Comparison of ENCODE assay signal across 1 cellular context in the genomic region with DNA sequence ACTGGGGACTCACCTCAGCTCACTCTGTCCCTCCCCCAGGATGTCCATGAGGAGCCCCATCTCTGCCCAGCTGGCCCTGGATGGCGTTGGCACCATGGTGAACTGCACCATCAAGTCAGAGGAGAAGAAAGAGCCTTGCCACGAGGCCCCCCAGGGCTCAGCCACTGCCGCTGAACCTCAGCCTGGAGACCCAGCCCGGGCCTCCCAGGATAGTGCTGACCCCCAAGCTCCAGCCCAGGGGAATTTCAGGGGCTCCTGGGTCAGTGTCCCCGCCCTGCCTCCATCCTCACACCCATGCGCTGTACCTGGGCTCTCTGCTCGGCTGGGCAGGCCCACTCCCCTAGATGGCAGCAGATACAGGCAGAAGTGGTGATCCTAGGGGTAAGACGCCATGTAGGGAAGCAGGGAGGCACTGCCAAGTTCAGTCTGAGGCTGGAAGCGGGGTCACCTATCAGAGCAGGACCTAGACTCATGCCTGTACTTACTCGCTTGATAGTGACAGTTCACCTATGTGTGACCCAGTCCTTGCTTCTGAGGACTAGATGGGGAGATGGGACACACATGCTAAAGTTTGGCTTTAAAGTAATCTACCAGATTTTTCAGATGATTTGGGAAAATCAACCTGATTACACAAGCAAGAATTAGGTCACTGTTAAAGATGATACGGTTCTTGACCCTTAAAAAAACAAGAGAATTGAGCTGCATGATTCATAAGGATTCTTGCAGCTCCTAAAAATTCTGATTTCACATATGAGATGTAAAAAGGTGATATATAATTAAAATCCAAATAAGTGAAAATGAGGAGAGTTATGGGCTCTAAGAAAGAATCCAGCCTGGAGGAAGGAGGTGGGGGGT.
TF ChIP-seq lines count a peak whose summit lies in the region.

No MANE protein-coding gene starts in this region.

TF ChIP-seq in IMR-90, 13 proteins besides CTCF, POLR2A, EP300 and RAD21:
- TF ChIP-seq CHD1 (IDR thresholded peaks at IDR 0.05; ENCODE audit: low read depth, low read length) (no peak), MAFK (IDR thresholded peaks at IDR 0.05; ENCODE audit: low read depth, low read length) (no peak), BHLHE40 (IDR thresholded peaks at IDR 0.05; ENCODE audit: low read depth, low read length) (no peak), CEBPB (IDR thresholded peaks at IDR 0.05; ENCODE audit: low read depth, low read length) (no peak), RCOR1 (IDR thresholded peaks at IDR 0.05; ENCODE audit: insufficient replicate concordance, low read length) (no peak), SMC3 (IDR thresholded peaks at IDR 0.05; ENCODE audit: low read depth, low read length) (no peak), FOS (IDR thresholded peaks at IDR 0.05; ENCODE audit: low read depth, low read length) (no peak), MAZ (IDR thresholded peaks at IDR 0.05; ENCODE audit: borderline replicate concordance, low read depth, low read length) (no peak), NFE2L2 (IDR thresholded peaks at IDR 0.05; ENCODE audit: low read depth, low read length) (no peak), MXI1 (IDR thresholded peaks at IDR 0.05; ENCODE audit: borderline replicate concordance, low read depth, low read length) (no peak), RFX5 (IDR thresholded peaks at IDR 0.05; ENCODE audit: low read depth, low read length) (no peak)
- TF ChIP-seq, protein P1, sequence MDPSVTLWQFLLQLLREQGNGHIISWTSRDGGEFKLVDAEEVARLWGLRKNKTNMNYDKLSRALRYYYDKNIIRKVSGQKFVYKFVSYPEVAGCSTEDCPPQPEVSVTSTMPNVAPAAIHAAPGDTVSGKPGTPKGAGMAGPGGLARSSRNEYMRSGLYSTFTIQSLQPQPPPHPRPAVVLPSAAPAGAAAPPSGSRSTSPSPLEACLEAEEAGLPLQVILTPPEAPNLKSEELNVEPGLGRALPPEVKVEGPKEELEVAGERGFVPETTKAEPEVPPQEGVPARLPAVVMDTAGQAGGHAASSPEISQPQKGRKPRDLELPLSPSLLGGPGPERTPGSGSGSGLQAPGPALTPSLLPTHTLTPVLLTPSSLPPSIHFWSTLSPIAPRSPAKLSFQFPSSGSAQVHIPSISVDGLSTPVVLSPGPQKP (IDR thresholded peaks at IDR 0.05; ENCODE audit: borderline replicate concordance, low read depth, low read length): no peak
- TF ChIP-seq, protein P2, sequence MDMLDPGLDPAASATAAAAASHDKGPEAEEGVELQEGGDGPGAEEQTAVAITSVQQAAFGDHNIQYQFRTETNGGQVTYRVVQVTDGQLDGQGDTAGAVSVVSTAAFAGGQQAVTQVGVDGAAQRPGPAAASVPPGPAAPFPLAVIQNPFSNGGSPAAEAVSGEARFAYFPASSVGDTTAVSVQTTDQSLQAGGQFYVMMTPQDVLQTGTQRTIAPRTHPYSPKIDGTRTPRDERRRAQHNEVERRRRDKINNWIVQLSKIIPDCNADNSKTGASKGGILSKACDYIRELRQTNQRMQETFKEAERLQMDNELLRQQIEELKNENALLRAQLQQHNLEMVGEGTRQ (IDR thresholded peaks at IDR 0.05; ENCODE audit: low read depth, low read length): no peak
